20 cellular contexts compared by ENCODE assay signal in the genomic region with DNA sequence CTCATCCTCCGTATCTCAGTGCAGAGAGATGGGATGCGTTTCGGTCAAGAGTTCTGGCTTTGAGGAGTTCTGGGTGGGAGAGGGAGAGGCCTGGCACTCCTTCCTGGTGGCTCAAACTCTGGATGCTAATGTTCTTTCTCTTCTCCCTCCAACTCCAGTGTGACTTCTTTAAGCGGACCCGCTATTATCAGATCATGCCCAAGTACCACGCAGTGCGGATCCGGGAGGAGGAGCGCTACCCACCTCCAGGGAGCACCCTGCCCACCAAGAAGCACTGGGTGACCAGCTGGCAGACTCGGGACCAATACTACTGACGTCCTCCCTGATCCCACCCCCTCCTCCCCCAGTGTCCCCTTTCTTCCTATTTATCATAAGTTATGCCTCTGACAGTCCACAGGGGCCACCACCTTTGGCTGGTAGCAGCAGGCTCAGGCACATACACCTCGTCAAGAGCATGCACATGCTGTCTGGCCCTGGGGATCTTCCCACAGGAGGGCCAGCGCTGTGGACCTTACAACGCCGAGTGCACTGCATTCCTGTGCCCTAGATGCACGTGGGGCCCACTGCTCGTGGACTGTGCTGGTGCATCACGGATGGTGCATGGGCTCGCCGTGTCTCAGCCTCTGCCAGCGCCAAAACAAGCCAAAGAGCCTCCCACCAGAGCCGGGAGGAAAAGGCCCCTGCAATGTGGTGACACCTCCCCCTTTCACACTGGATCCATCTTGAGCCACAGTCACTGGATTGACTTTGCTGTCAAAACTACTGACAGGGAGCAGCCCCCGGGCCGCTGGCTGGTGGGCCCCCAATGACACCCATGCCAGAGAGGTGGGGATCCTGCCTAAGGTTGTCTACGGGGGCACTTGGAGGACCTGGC. TPM values are rescaled to one million over a fixed set of nuclear protein-coding genes. Genes with fewer than 3 reads are reported as not detected.
"Had no signal": no experiment of that assay in that cellular context is flagged by ENCODE, and none has a peak within 500 bp of the region (broad histone marks: within the 10 kb centered on the region; RNA-seq: fewer than 3 reads in every experiment).

No MANE protein-coding gene starts in this region.

- H3K9me2 ChIP-seq: SK-N-SH had no signal

- H3K9ac ChIP-seq: KMS-11, SK-N-SH had no signal

- H3K4me2 ChIP-seq: KMS-11, SK-N-SH had no signal

- H3K4me3 ChIP-seq: body of pancreas, MG63, Peyer's patch, SJCRH30 had no signal

- H3K27me3 ChIP-seq: body of pancreas, MG63, Peyer's patch had no signal

- H3K9me3 ChIP-seq: body of pancreas, MG63, Peyer's patch, SJCRH30, SK-N-SH had no signal

- ATAC-seq: activated CD4-positive, CD25-positive, alpha-beta regulatory T cell treated with anti-CD3 and anti-CD28 coated beads, Interleukin-2, amount 50 U/mL, for 24 hours; activated CD8-positive, alpha-beta T cell treated with anti-CD3 and anti-CD28 coated beads, Interleukin-2, amount 10 ng/mL, durations not matched to agents 7 days and 5 days; body of pancreas had no signal

- H3K27ac ChIP-seq: body of pancreas, KMS-11, Peyer's patch, SJCRH30 had no signal

- H3K36me3 ChIP-seq: SJCRH30 had no signal

- FAIRE-seq: bronchial epithelial cell had no signal

- H3K4me1 ChIP-seq: Peyer's patch, SJCRH30 had no signal

- DNase-seq: activated CD4-positive, alpha-beta T cell treated with anti-CD3 and anti-CD28 coated beads for 4 hours; activated CD8-positive, alpha-beta memory T cell treated with anti-CD3 and anti-CD28 coated beads, Interleukin-2, amount 50 U/mL, for 48 hours; activated CD8-positive, alpha-beta T cell treated with anti-CD3 and anti-CD28 coated beads, Interleukin-2, amount 10 ng/mL, durations not matched to agents 7 days and 5 days; activated T-cell treated with anti-CD3 and anti-CD28 coated beads, Interleukin-2, amount 50 U/mL, for 1 hour; body of pancreas; central memory CD4-positive, alpha-beta T cell; MG63; MV-4-11; NCI-H1092 treated with DMSO at 0.1 percent for 48 hours; NCI-H1417 treated with DMSO at 0.1 percent for 48 hours; NCI-H1694 treated with DMSO at 0.1 percent for 48 hours; NCI-H2081; NCI-H510A treated with DMSO at 0.1 percent for 48 hours; SJCRH30; SK-N-SH; SW 1271 had no signal

RNA-seq across cellular contexts. Expression of gene SAMD14, which starts 40.8 kb away (rescaled TPM):
- total RNA-seq: body of pancreas had no signal
